12 cellular contexts compared by ENCODE assay signal in the genomic region with DNA sequence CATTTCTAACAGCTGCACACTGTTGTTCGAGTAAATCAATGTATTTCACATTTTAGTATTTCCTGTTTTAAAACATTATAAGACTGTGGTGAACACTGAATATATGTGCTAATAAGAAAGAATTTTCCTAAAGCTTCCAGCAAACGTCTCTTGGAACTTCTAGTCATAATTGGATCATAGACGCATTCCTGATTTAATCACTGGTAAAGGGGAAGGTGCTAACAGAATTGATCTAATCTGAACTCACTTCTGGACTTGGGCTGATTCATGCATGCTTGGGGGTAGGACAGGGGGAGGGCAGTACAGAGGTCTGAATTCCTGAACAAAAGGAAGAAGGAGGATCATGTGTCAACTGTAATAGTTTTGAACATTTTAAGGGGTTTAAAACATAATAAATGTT. TPM values are rescaled to one million over a fixed set of nuclear protein-coding genes. Genes with fewer than 3 reads are reported as not detected.
DNase-seq lines count a peak whose midpoint lies in the region; ATAC-seq and TF ChIP-seq lines count a peak whose summit lies in the region.
"Had no signal": no experiment of that assay in that cellular context is flagged by ENCODE, and none has a peak within 500 bp of the region (broad histone marks: within the 10 kb centered on the region; RNA-seq: fewer than 3 reads in every experiment).

No MANE protein-coding gene starts in this region.

- no peak for ATAC-seq in stimulated activated memory B cell treated with anti-CD40 and anti-IgM and Interleukin-4, amounts not matched to agents 10 μg/mL and 1 μg/mL and 100 μg/mL, for 72 hours
- no peak for ATAC-seq in left lung
- ATAC-seq: lower lobe of right lung had no signal

- peaks cover 0 to 10% of the 10 kb centered on the region in 2 donors for H3K27me3 ChIP-seq in left lung
- H3K27me3 ChIP-seq: upper lobe of left lung had no signal

- intact Hi-C loops in left lung (cut with DNase I), result no loop called here

- peaks cover 10 to 15% of the 10 kb centered on the region in 2 donors for H3K4me1 ChIP-seq in left lung

- H3K36me3 ChIP-seq in left lung, result no peaks in the 10 kb centered on the region
- H3K36me3 ChIP-seq: lower lobe of right lung, upper lobe of left lung had no signal

- no peak for DNase-seq in activated naive CD4-positive, alpha-beta T cell treated with anti-CD3 and anti-CD28 coated beads, Interleukin-2, amount 10 ng/mL, durations not matched to agents 7 days and 5 days
- no peak for DNase-seq in activated naive CD4-positive, alpha-beta T cell (lab: John Stamatoyannopoulos, UW)
- DNase-seq in RKO (ENCODE audit: low spot score) (peak; percentile 65), epithelial cell of prostate (ENCODE audit: low read depth, low spot score) (peak; percentile 48), COLO829 (ENCODE audit: low spot score) (no peak), left lung (no peak), DMS 273 treated with DMSO at 0.1 percent for 48 hours (lab: John Stamatoyannopoulos, UW) (no peak)
- DNase-seq: lower lobe of right lung; NCI-H1105; stimulated activated CD4-positive, alpha-beta T cell treated with anti-CD3 and anti-CD28 coated beads, Interleukin-15, amount 100 ng/mL, for 24 hours; upper lobe of left lung had no signal

- CTCF ChIA-PET in activated naive CD4-positive, alpha-beta T cell treated with anti-CD3 and anti-CD28 coated beads, Interleukin-2, amount 10 ng/mL, durations not matched to agents 7 days and 5 days (lab: Charles Lee), result no interaction called here

- H3K36me3 Mint-ChIP-seq in activated naive CD4-positive, alpha-beta T cell treated with anti-CD3 and anti-CD28 coated beads, Interleukin-2, amount 10 ng/mL, durations not matched to agents 7 days and 5 days, result peaks cover 18% of the 10 kb centered on the region
- peaks cover 10% of the 10 kb centered on the region for H3K36me3 Mint-ChIP-seq in stimulated activated memory B cell treated with anti-CD40 and anti-IgM and Interleukin-4, amounts not matched to agents 10 μg/mL and 1 μg/mL and 100 μg/mL, for 72 hours

- H3K9me3 ChIP-seq in left lung, result no peaks in the 10 kb centered on the region
- H3K9me3 ChIP-seq: lower lobe of right lung, upper lobe of left lung had no signal

- peaks cover 3% of the 10 kb centered on the region for H3K9me3 Mint-ChIP-seq in activated naive CD4-positive, alpha-beta T cell treated with anti-CD3 and anti-CD28 coated beads, Interleukin-2, amount 10 ng/mL, durations not matched to agents 7 days and 5 days
- peaks cover 3% of the 10 kb centered on the region for H3K9me3 Mint-ChIP-seq in stimulated activated memory B cell treated with anti-CD40 and anti-IgM and Interleukin-4, amounts not matched to agents 10 μg/mL and 1 μg/mL and 100 μg/mL, for 72 hours

- no peak for TF ChIP-seq CTCF in left lung (IDR thresholded peaks at IDR 0.05)

- no peak overlapping the region for H3K4me3 Mint-ChIP-seq in activated naive CD4-positive, alpha-beta T cell treated with anti-CD3 and anti-CD28 coated beads, Interleukin-2, amount 10 ng/mL, durations not matched to agents 7 days and 5 days
- no peak overlapping the region for H3K4me3 Mint-ChIP-seq in stimulated activated memory B cell treated with anti-CD40 and anti-IgM and Interleukin-4, amounts not matched to agents 10 μg/mL and 1 μg/mL and 100 μg/mL, for 72 hours

- peak overlapping the region; percentile 63 for H3K27ac Mint-ChIP-seq in activated naive CD4-positive, alpha-beta T cell treated with anti-CD3 and anti-CD28 coated beads, Interleukin-2, amount 10 ng/mL, durations not matched to agents 7 days and 5 days
- peak overlapping the region; percentile 97 for H3K27ac Mint-ChIP-seq in stimulated activated memory B cell treated with anti-CD40 and anti-IgM and Interleukin-4, amounts not matched to agents 10 μg/mL and 1 μg/mL and 100 μg/mL, for 72 hours

- no peak overlapping the region for H3K4me3 ChIP-seq in left lung
- H3K4me3 ChIP-seq: lower lobe of right lung, upper lobe of left lung had no signal

- no peaks in the 10 kb centered on the region for H3K27me3 Mint-ChIP-seq in activated naive CD4-positive, alpha-beta T cell treated with anti-CD3 and anti-CD28 coated beads, Interleukin-2, amount 10 ng/mL, durations not matched to agents 7 days and 5 days
- no peaks in the 10 kb centered on the region for H3K27me3 Mint-ChIP-seq in stimulated activated memory B cell treated with anti-CD40 and anti-IgM and Interleukin-4, amounts not matched to agents 10 μg/mL and 1 μg/mL and 100 μg/mL, for 72 hours

- H3K27ac ChIP-seq in epithelial cell of prostate (peak overlapping the region; percentile 99), left lung (no peak overlapping the region)
- H3K27ac ChIP-seq: lower lobe of right lung had no signal

- peaks cover 73% of the 10 kb centered on the region for H3K4me1 Mint-ChIP-seq in activated naive CD4-positive, alpha-beta T cell treated with anti-CD3 and anti-CD28 coated beads, Interleukin-2, amount 10 ng/mL, durations not matched to agents 7 days and 5 days
- H3K4me1 Mint-ChIP-seq in stimulated activated memory B cell treated with anti-CD40 and anti-IgM and Interleukin-4, amounts not matched to agents 10 μg/mL and 1 μg/mL and 100 μg/mL, for 72 hours, result peaks cover 31% of the 10 kb centered on the region

RNA-seq across cellular contexts. Expression of a gene that starts 7.3 kb away (rescaled TPM):
- 1 to 10 TPM in 1 of 2 donors, under 1 TPM in 1; 0.76 to 1.6 TPM for total RNA-seq in left lung

Comparison
In these comparisons a context has a peak if more than half of its experiments do, and no peak if none do; other contexts are left out.
1. DNase-seq: peak in RKO (single experiment) and epithelial cell of prostate (single experiment); none in activated naive CD4-positive, alpha-beta T cell treated with anti-CD3 and anti-CD28 coated beads, Interleukin-2, amount 10 ng/mL, durations not matched to agents 7 days and 5 days (single experiment), activated naive CD4-positive, alpha-beta T cell (0 of 4), COLO829 (single experiment), left lung (0 of 2) and DMS 273 treated with DMSO at 0.1 percent for 48 hours (single experiment).